17 cellular contexts compared by ENCODE assay signal in the genomic region with DNA sequence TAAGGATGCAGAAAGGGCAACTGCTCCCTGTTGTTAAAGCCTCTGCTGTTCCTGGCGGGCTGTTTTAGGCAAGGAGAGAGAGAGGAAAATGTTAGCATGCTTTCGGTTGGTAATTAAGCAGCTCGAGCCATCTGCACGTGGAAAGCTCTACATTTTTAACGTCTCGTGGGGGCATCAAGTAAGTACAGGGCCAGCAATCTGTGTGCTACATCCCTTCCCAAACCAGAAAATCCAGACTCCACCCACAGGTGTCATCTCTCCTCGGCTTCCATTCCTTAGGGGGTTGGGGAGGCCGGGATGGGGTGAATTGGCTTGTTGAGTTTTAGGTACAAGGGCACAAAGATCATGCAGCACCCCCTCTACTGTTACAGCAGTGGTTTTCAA.
A peak's percentile ranks its signal among the peaks of the same experiment; 100 is the strongest.
DNase-seq lines count a peak whose midpoint lies in the region; ATAC-seq and TF ChIP-seq lines count a peak whose summit lies in the region.
"Had no signal": no experiment of that assay in that cellular context is flagged by ENCODE, and none has a peak within 500 bp of the region (broad histone marks: within the 10 kb centered on the region; RNA-seq: fewer than 3 reads in every experiment).

No MANE protein-coding gene starts in this region.

- peaks cover 69% of the 10 kb centered on the region for H3K4me1 Mint-ChIP-seq in brain
- no peaks in the 10 kb centered on the region for H3K4me1 Mint-ChIP-seq in activated CD4-positive, alpha-beta T cell treated with anti-CD3 and anti-CD28 coated beads for 36 hours
- H3K4me1 Mint-ChIP-seq: activated B cell treated with CpG ODN at 0.5 μM for 24 hours, immature natural killer cell, memory B cell had no signal

- no peak overlapping the region for H2BK15ac ChIP-seq in mesendoderm (replicated peaks; ENCODE audit: low read depth)

- no peak overlapping the region for H4K5ac ChIP-seq in mesendoderm (ENCODE audit: low read length)

- no peaks in the 10 kb centered on the region for H3K36me3 Mint-ChIP-seq in brain
- no peaks in the 10 kb centered on the region for H3K36me3 Mint-ChIP-seq in activated CD4-positive, alpha-beta T cell treated with anti-CD3 and anti-CD28 coated beads for 36 hours (ENCODE audit: low read depth)
- H3K36me3 Mint-ChIP-seq: immature natural killer cell, memory B cell had no signal

- no peaks in the 10 kb centered on the region for H3K79me2 ChIP-seq in mesendoderm (ENCODE audit: control insufficient read depth, insufficient read depth, low read length)

- H3K27me3 ChIP-seq in HUES48 (ENCODE audit: control insufficient read depth, insufficient read depth, low read length) = no peaks in the 10 kb centered on the region
- no peaks in the 10 kb centered on the region for H3K27me3 ChIP-seq in mesendoderm (ENCODE audit: insufficient read depth, low read length, poor library complexity)

- no peak overlapping the region for H3K23ac ChIP-seq in mesendoderm (ENCODE audit: low read length)

- peaks cover 16% of the 10 kb centered on the region for H3K4me1 ChIP-seq in HUES48 (ENCODE audit: control insufficient read depth, insufficient read depth, low read length)
- no peaks in the 10 kb centered on the region for H3K4me1 ChIP-seq in mesendoderm (ENCODE audit: control insufficient read depth, low read depth, low read length)

- no peak for ATAC-seq in GM18870 (IDR thresholded peaks at IDR 0.05; ENCODE audit: unreplicated experiment)
- no peak for ATAC-seq in activated CD4-positive, alpha-beta T cell treated with anti-CD3 and anti-CD28 coated beads for 36 hours

- peaks cover 3% of the 10 kb centered on the region for H3K27me3 Mint-ChIP-seq in brain
- H3K27me3 Mint-ChIP-seq in activated CD4-positive, alpha-beta T cell treated with anti-CD3 and anti-CD28 coated beads for 36 hours = peaks cover 12% of the 10 kb centered on the region

- H3K9ac ChIP-seq in HUES48 (ENCODE audit: low read depth, low read length) = no peak overlapping the region
- H3K9ac ChIP-seq in mesendoderm (ENCODE audit: low read length) = no peak overlapping the region
- H3K9ac ChIP-seq: KMS-11 had no signal

- POLR2A ChIA-PET in activated CD4-positive, alpha-beta T cell treated with anti-CD3 and anti-CD28 coated beads for 36 hours (lab: Charles Lee) = interaction anchor here (0.7 kb wide), 1 partner anchor 14 kb away, joined by 3 read pairs; no protein-coding TSS in a partner anchor

- H3K4me2 ChIP-seq in mesendoderm (ENCODE audit: low read length) = no peak overlapping the region
- H3K4me2 ChIP-seq: KMS-11 had no signal

- H2BK5ac ChIP-seq in mesendoderm (ENCODE audit: low read length) = no peak overlapping the region

- H3K4me3 ChIP-seq in HUES48 (ENCODE audit: low read depth, low read length) (0 out of 2 replicates have a peak overlapping the region, but pooled peaks have one; percentile 24), mesendoderm (ENCODE audit: low read length) (no peak overlapping the region)
- H3K4me3 ChIP-seq: HAP-1 had no signal

- H4K8ac ChIP-seq in mesendoderm (ENCODE audit: low read depth, low read length) = no peak overlapping the region

- intact Hi-C loops in activated CD4-positive, alpha-beta T cell treated with anti-CD3 and anti-CD28 coated beads for 36 hours (cut with DNase I, micrococcal nuclease) = no loop called here

- H2BK120ac ChIP-seq in mesendoderm (ENCODE audit: low read depth, low read length) = no peak overlapping the region

- H3K9me3 Mint-ChIP-seq in brain = no peaks in the 10 kb centered on the region
- H3K9me3 Mint-ChIP-seq in activated CD4-positive, alpha-beta T cell treated with anti-CD3 and anti-CD28 coated beads for 36 hours (ENCODE audit: low read depth) = no peaks in the 10 kb centered on the region
- H3K9me3 Mint-ChIP-seq: activated B cell treated with CpG ODN at 0.5 μM for 24 hours, immature natural killer cell had no signal

- H3K36me3 ChIP-seq in HUES48 (ENCODE audit: control insufficient read depth, insufficient read depth, low read length) = no peaks in the 10 kb centered on the region
- no peaks in the 10 kb centered on the region for H3K36me3 ChIP-seq in mesendoderm (ENCODE audit: control insufficient read depth, insufficient read depth, low read length)
- H3K36me3 ChIP-seq: HAP-1 had no signal

- H3K79me1 ChIP-seq in mesendoderm (ENCODE audit: low read length) = no peaks in the 10 kb centered on the region

- no peak for TF ChIP-seq CTCF in brain (conservative IDR thresholded peaks at IDR 0.05)

- H3K4me3 Mint-ChIP-seq in brain = peak overlapping the region; percentile 51 to 83 (median 74)
- H3K4me3 Mint-ChIP-seq in activated CD4-positive, alpha-beta T cell treated with anti-CD3 and anti-CD28 coated beads for 36 hours = no peak overlapping the region
- H3K4me3 Mint-ChIP-seq: activated B cell treated with CpG ODN at 0.5 μM for 24 hours, immature natural killer cell, memory B cell had no signal

- no peaks in the 10 kb centered on the region for H3K9me3 ChIP-seq in HUES48 (ENCODE audit: control insufficient read depth, insufficient read depth, low read length)
- H3K9me3 ChIP-seq: HAP-1 had no signal

- H3K27ac ChIP-seq in HUES48 (ENCODE audit: low read depth, low read length) (peak overlapping the region; percentile 31), mesendoderm (ENCODE audit: low read depth, low read length) (no peak overlapping the region)
- H3K27ac ChIP-seq: KMS-11 had no signal

- CTCF ChIA-PET in activated CD4-positive, alpha-beta T cell treated with anti-CD3 and anti-CD28 coated beads for 36 hours (lab: Charles Lee) = no interaction called here

- H3K56ac ChIP-seq in mesendoderm (ENCODE audit: low read length) = no peak overlapping the region

- no peak overlapping the region for H3K18ac ChIP-seq in mesendoderm (ENCODE audit: low read length)

- H3K4ac ChIP-seq in mesendoderm (ENCODE audit: low read depth, low read length) = no peak overlapping the region

- no peak overlapping the region for H2AK5ac ChIP-seq in mesendoderm (ENCODE audit: low read length)

- WGBS in mesendoderm (ENCODE audit: extremely low coverage, insufficient coverage, low lambda C conversion rate) = no CpG with 5 or more reads among the region's 8 CpGs

- DNase-seq in AG08395 (ENCODE audit: low spot score) (peak; percentile 13), mesendoderm (peak; percentile 47), NCI-H2029 treated with DMSO at 0.1 percent for 48 hours (lab: John Stamatoyannopoulos, UW) (no peak), glomerular visceral epithelial cell (ENCODE audit: extremely low spot score) (no peak)
- no peak for DNase-seq in activated CD4-positive, alpha-beta T cell treated with anti-CD3 and anti-CD28 coated beads for 36 hours
- DNase-seq: activated B cell treated with CpG ODN at 0.5 μM for 24 hours; activated gamma-delta T cell; immature natural killer cell; NCI-H1930; OCI-M1; stimulated activated CD4-positive, alpha-beta T cell treated with anti-CD3 and anti-CD28 coated beads, Interleukin-12 subunit alpha, Interleukin-12 subunit beta, amount 100 ng/mL, for 4 hours had no signal

- H3K27ac Mint-ChIP-seq in brain = peak overlapping the region; percentile 83 to 99 (median 93)
- H3K27ac Mint-ChIP-seq in activated CD4-positive, alpha-beta T cell treated with anti-CD3 and anti-CD28 coated beads for 36 hours = no peak overlapping the region
- H3K27ac Mint-ChIP-seq: activated B cell treated with CpG ODN at 0.5 μM for 24 hours, immature natural killer cell, memory B cell had no signal

Comparison
In these comparisons a context has a peak if more than half of its experiments do, and no peak if none do; other contexts are left out.
1. DNase-seq: peak in AG08395 (single experiment) and mesendoderm (single experiment); none in NCI-H2029 treated with DMSO at 0.1 percent for 48 hours (single experiment), activated CD4-positive, alpha-beta T cell treated with anti-CD3 and anti-CD28 coated beads for 36 hours (single experiment) and glomerular visceral epithelial cell (single experiment).